Comparison of ENCODE assay signal across 8 cellular contexts in genomic region chr1:146051853-146052676, GRCh38. TPM values are rescaled to one million over a fixed set of nuclear protein-coding genes. Genes with fewer than 3 reads are reported as not detected.
DNase-seq lines count a peak whose midpoint lies in the region; ATAC-seq, FAIRE-seq and TF ChIP-seq lines count a peak whose summit lies in the region.
"Not testable (repeated sequence)": the region's sequence is repeated elsewhere in the genome, so short reads cannot be mapped to it uniquely, and the experiment has no call there.

No MANE protein-coding gene starts in this region.

- DNase-seq in GM10266 (ENCODE audit: extremely low spot score) (peak; percentile 74), NCI-H1436 treated with DMSO at 0.1 percent for 48 hours (lab: John Stamatoyannopoulos, UW) (peak; percentile 28), T-helper 1 cell (peak; percentile 59 to 90 (median 63)), cardiac septum (ENCODE audit: low spot score) (peak; percentile 93), pancreas (peak; percentile 80 to 94 (median 84)), tibial artery (peak; percentile 85 to 94)

- intact Hi-C loops in cardiac septum (cut with DNase I); pancreas (cut with DNase I); tibial artery (cut with DNase I; ENCODE audit: low total_unique reads): not testable (repeated sequence)

- WGBS in adipose tissue, 3 donors: 1 to 3% (median 2%) methylated on average over 36 to 46 of the region's 47 CpGs
- WGBS in pancreas, 2 donors: 1 to 4% methylated on average over 40 to 45 of the region's 47 CpGs

- H3K36me3 ChIP-seq in pancreas, tibial artery: not testable (repeated sequence)

- not testable (repeated sequence) for H3K27me3 ChIP-seq in pancreas, tibial artery

- not testable (repeated sequence) for FAIRE-seq in pancreas (lab: Jason Lieb, UNC)

- peak; percentile 83 for ATAC-seq in HG02759 (IDR thresholded peaks at IDR 0.05; ENCODE audit: unreplicated experiment)
- peak; percentile 94 to 98 (median 95) for ATAC-seq in pancreas

- H3K27ac ChIP-seq in adipose tissue (ENCODE audit: low read depth, low read length) (peak overlapping the region; percentile 17), pancreas (peak overlapping the region; percentile 75 to 86 (median 85)), tibial artery (peak overlapping the region; percentile 80 to 84)

- TF ChIP-seq CTCF in GM10266 (IDR thresholded peaks at IDR 0.05; ENCODE audit: control insufficient read depth, insufficient read depth, low read depth, missing control alignments); pancreas (IDR thresholded peaks at IDR 0.05); tibial artery (IDR thresholded peaks at IDR 0.05): not testable (repeated sequence)

- H3K9me3 ChIP-seq in pancreas, tibial artery: not testable (repeated sequence)

- H3K4me3 ChIP-seq in pancreas (peak overlapping the region in 3 of 4 donors; percentile 10 to 36 (median 25)), tibial artery (peak overlapping the region; percentile 48 to 55)

- peaks cover 0 to 13% (median 4%) of the 10 kb centered on the region in 3 donors for H3K4me1 ChIP-seq in pancreas
- H3K4me1 ChIP-seq in tibial artery: not testable (repeated sequence)

RNA-seq across cellular contexts. Expression of gene HJV, which starts 30.5 kb away (rescaled TPM):
- polyA plus RNA-seq in adipose tissue (not detected), pancreas (under 1 TPM in 1 of 2 donors, not detected in 1; 0.07 TPM)
- total RNA-seq in cardiac septum (73.8 TPM), pancreas (not detected)

RNA-seq across cellular contexts. Expression of gene TXNIP, which starts 55.7 kb away (rescaled TPM):
- polyA plus RNA-seq in adipose tissue (1,000 to 10,000 TPM in 1 of 3 donors, 100 to 1,000 TPM in 2; 378 to 1,060 (median 834) TPM), pancreas (100 to 1,000 TPM; 105 to 224 TPM)
- total RNA-seq in cardiac septum (689 TPM), pancreas (100 to 1,000 TPM; 167 to 491 (median 295) TPM)

Comparison
In these comparisons a context has a peak if more than half of its experiments do, and no peak if none do; other contexts are left out.
1. Peak in every context shown above with its lines: DNase-seq, ATAC-seq, H3K4me3 ChIP-seq and H3K27ac ChIP-seq.
2. DNase-seq: peak in every context shown above with its lines; median percentile 93 in cardiac septum; 90 in tibial artery; 84 in pancreas; 74 in GM10266; 63 in T-helper 1 cell; 28 in NCI-H1436 treated with DMSO at 0.1 percent for 48 hours.
3. H3K27ac ChIP-seq: peak in every context shown above with its lines; median percentile 85 in pancreas; 82 in tibial artery; 17 in adipose tissue.
4. RNA of gene HJV, which starts 30.5 kb away (total RNA-seq): 73.8 TPM in cardiac septum (single experiment); not detected in pancreas; every median in the first group is over 10 times any median in the second.